ENCODE assay signal across 15 cellular contexts in genomic region chr1:206586501-206587445, GRCh38. TPM values are rescaled to one million over a fixed set of nuclear protein-coding genes. Genes with fewer than 3 reads are reported as not detected.
A peak's percentile ranks its signal among the peaks of the same experiment; 100 is the strongest.
DNase-seq lines count a peak whose midpoint lies in the region; ATAC-seq and TF ChIP-seq lines count a peak whose summit lies in the region.
"Had no signal": no experiment of that assay in that cellular context is flagged by ENCODE, and none has a peak within 500 bp of the region (broad histone marks: within the 10 kb centered on the region; RNA-seq: fewer than 3 reads in every experiment).

No MANE protein-coding gene starts in this region.

- H3K4me3 ChIP-seq in effector memory CD4-positive, alpha-beta T cell (ENCODE audit: insufficient read depth, low read depth, low read length, poor library complexity, severe bottlenecking) = no peak overlapping the region
- no peak overlapping the region for H3K4me3 ChIP-seq in sigmoid colon
- no peak overlapping the region for H3K4me3 ChIP-seq in aorta (ENCODE audit: low read length in 2 of 2)
- H3K4me3 ChIP-seq: left lung had no signal

- no peak for TF ChIP-seq CTCF in sigmoid colon (IDR thresholded peaks at IDR 0.05)

- H3K4me1 Mint-ChIP-seq in T-cell = peaks cover 50 to 91% (median 88%) of the 10 kb centered on the region in 3 donors

- H3K36me3 Mint-ChIP-seq in T-cell = peaks cover 65% of the 10 kb centered on the region

- ATAC-seq in T-cell (replicated peaks in 1 of 4) = no peak
- ATAC-seq in aorta (ENCODE audit: low FRiP score) = no peak
- ATAC-seq: activated CD4-positive, CD25-positive, alpha-beta regulatory T cell treated with anti-CD3 and anti-CD28 coated beads, Interleukin-2, amount 50 U/mL, for 24 hours; HepG2; left lung had no signal

- no peaks in the 10 kb centered on the region for H3K27me3 ChIP-seq in effector memory CD4-positive, alpha-beta T cell (replicated peaks; ENCODE audit: control insufficient read depth, insufficient read depth, low read length, poor library complexity, severe bottlenecking)
- no peaks in the 10 kb centered on the region for H3K27me3 ChIP-seq in sigmoid colon
- H3K27me3 ChIP-seq in aorta (ENCODE audit: control insufficient read depth in 1 of 2, insufficient read depth in 2 of 2, low read length in 1 of 2) = no peaks in the 10 kb centered on the region
- H3K27me3 ChIP-seq: left lung had no signal

- intact Hi-C loops in sigmoid colon (cut with DNase I) = no loop called here
- intact Hi-C loops in aorta (cut with DNase I) = no loop called here

- peak overlapping the region; percentile 67 to 81 for H3K27ac Mint-ChIP-seq in T-cell

- no peak for TF ChIP-seq POLR2A in sigmoid colon (IDR thresholded peaks at IDR 0.05)

- peak overlapping the region; percentile 3 for H3K27ac ChIP-seq in effector memory CD4-positive, alpha-beta T cell (ENCODE audit: insufficient read depth, low read length, poor library complexity, severe bottlenecking)
- H3K27ac ChIP-seq in sigmoid colon (peak overlapping the region in 3 of 4 donors; percentile 7 to 53 (median 51)), aorta (ENCODE audit: low read depth in 1 of 2, low read length in 2 of 2) (no peak overlapping the region)

- no peaks in the 10 kb centered on the region for H3K9me3 ChIP-seq in effector memory CD4-positive, alpha-beta T cell (ENCODE audit: control insufficient read depth, low read length)
- no peaks in the 10 kb centered on the region for H3K9me3 ChIP-seq in sigmoid colon
- H3K9me3 ChIP-seq in aorta (ENCODE audit: control insufficient read depth, low read length) = no peaks in the 10 kb centered on the region
- H3K9me3 ChIP-seq: left lung had no signal

- no peaks in the 10 kb centered on the region for H3K27me3 Mint-ChIP-seq in T-cell

- POLR2A ChIA-PET in T-cell (lab: Charles Lee) = interaction anchor here in 1 of 2 donors (0.5 kb wide), 1 partner anchor 81 kb away, joined by 3 read pairs; no protein-coding TSS in a partner anchor

- WGBS in sigmoid colon, 2 donors = 78 to 82% methylated on average over 13 of the region's 13 CpGs
- 69 to 72% methylated on average over 13 of the region's 13 CpGs for WGBS in aorta, 2 donors

- TF ChIP-seq EP300 in sigmoid colon (IDR thresholded peaks at IDR 0.05) = no peak

- H3K9me3 Mint-ChIP-seq in T-cell = no peaks in the 10 kb centered on the region

- peaks cover 72% of the 10 kb centered on the region for H3K36me3 ChIP-seq in effector memory CD4-positive, alpha-beta T cell (ENCODE audit: control insufficient read depth, insufficient read depth, low read length)
- peaks cover 2 to 54% (median 8%) of the 10 kb centered on the region in 4 donors for H3K36me3 ChIP-seq in sigmoid colon
- peaks cover 8% of the 10 kb centered on the region in 2 donors for H3K36me3 ChIP-seq in aorta (ENCODE audit: control insufficient read depth in 1 of 2, insufficient read depth in 2 of 2, low read length in 1 of 2)

- CTCF ChIA-PET in T-cell (lab: Charles Lee) = interaction anchor here (0.7 to 5.4 kb wide), 7 partner anchors 31 to 53 kb away, joined by 3 to 90 read pairs (median 8); no protein-coding TSS in a partner anchor

- DNase-seq in SIG-M5 treated with dmso at 0.1 percent for 504 hours (lab: John Stamatoyannopoulos, UW; ENCODE audit: unreplicated experiment) (peak; percentile 67), SIG-M5 (lab: John Stamatoyannopoulos, UW) (no peak), T-cell (no peak), sigmoid colon (no peak), aorta (no peak), NCI-H82 treated with DMSO at 0.1 percent for 48 hours (lab: John Stamatoyannopoulos, UW; ENCODE audit: unreplicated experiment) (no peak)
- no peak for DNase-seq in effector memory CD4-positive, alpha-beta T cell
- DNase-seq in stimulated activated CD4-positive, alpha-beta T cell treated with anti-CD3 and anti-CD28 coated beads, Interleukin-4, amount 100 ng/mL, for 1 hour = no peak
- DNase-seq: 8988T; activated gamma-delta T cell; hippocampal formation; left lung; stimulated activated CD4-positive, alpha-beta T cell treated with anti-CD3 and anti-CD28 coated beads, Interleukin-2, amount 100 ng/mL, for 48 hours had no signal

- no peak overlapping the region for H3K4me3 Mint-ChIP-seq in T-cell

- H3K4me1 ChIP-seq in effector memory CD4-positive, alpha-beta T cell (ENCODE audit: control insufficient read depth, insufficient read depth, low read length, poor library complexity, severe bottlenecking) = peaks cover 46% of the 10 kb centered on the region
- H3K4me1 ChIP-seq in sigmoid colon (peaks cover 0 to 25% (median 16%) of the 10 kb centered on the region in 4 donors), aorta (ENCODE audit: control insufficient read depth in 1 of 2, insufficient read depth in 2 of 2, low read length in 2 of 2) (no peaks in the 10 kb centered on the region)

RNA-seq across cellular contexts. Expression of gene EIF2D, which starts 25.5 kb away (rescaled TPM):
- total RNA-seq in T-cell (10 to 100 TPM; 48.0 to 56.7 (median 49.3) TPM), sigmoid colon (10 to 100 TPM; 43.3 to 59.6 (median 54.8) TPM), aorta (10 to 100 TPM; 29.6 to 46.5 TPM)
- polyA plus RNA-seq in sigmoid colon (10 to 100 TPM; 27.0 to 41.7 (median 29.4) TPM), aorta (10 to 100 TPM; 26.2 to 48.3 TPM)

RNA-seq across cellular contexts. Expression of gene DYRK3, which starts 48.6 kb away (rescaled TPM):
- total RNA-seq in T-cell = 1 to 10 TPM in 4 of 5 donors, under 1 TPM in 1; 0.73 to 2.0 (median 1.6) TPM
- total RNA-seq in sigmoid colon = 1 to 10 TPM; 3.2 to 7.8 (median 6.2) TPM
- 1 to 10 TPM in 1 of 3 donors, under 1 TPM in 2; 0.60 to 1.3 (median 0.92) TPM for polyA plus RNA-seq in sigmoid colon
- 10 to 100 TPM in 1 of 2 donors, 1 to 10 TPM in 1; 8.2 to 10.7 TPM for total RNA-seq in aorta
- polyA plus RNA-seq in aorta = 1 to 10 TPM; 2.8 to 4.2 TPM

Comparison
In these comparisons a context has a peak if more than half of its experiments do, and no peak if none do; other contexts are left out.
1. H3K27ac ChIP-seq: peak in effector memory CD4-positive, alpha-beta T cell (single experiment) and sigmoid colon (3 of 4); none in aorta (0 of 2).